28 cellular contexts compared by ENCODE assay signal in genomic region chr16:72910875-72911274, GRCh38.
"Had no signal": no experiment of that assay in that cellular context is flagged by ENCODE, and none has a peak within 500 bp of the region (broad histone marks: within the 10 kb centered on the region; RNA-seq: fewer than 3 reads in every experiment).

No MANE protein-coding gene starts in this region.

- H3K4me3 ChIP-seq: gastrocnemius medialis, left lung, mucosa of descending colon, pancreas, right atrium auricular region, smooth muscle cell, thoracic aorta, tibial nerve, upper lobe of left lung had no signal

- H3K4me1 ChIP-seq: left lung, right atrium auricular region had no signal

- H3K4me3 Mint-ChIP-seq: central memory CD8-positive, alpha-beta T cell; effector memory CD8-positive, alpha-beta T cell; mesothelial cell of epicardium; naive B cell; natural killer cell treated with Interleukin-12 subunit alpha and Interleukin-12 subunit beta and Interleukin-15 and Interleukin-18, amount 100 ng/mL, for 72 hours; stimulated activated naive B cell treated with anti-CD40 and anti-IgM and Interleukin-4, amounts not matched to agents 10 μg/mL and 1 μg/mL and 100 μg/mL, for 72 hours; stimulated activated naive CD8-positive, alpha-beta T cell treated with anti-CD3 and anti-CD28 coated beads, Interleukin-15, Interleukin-2, amounts not matched to agents 100 ng/mL and 50 ng/mL, for 24 hours had no signal

- ATAC-seq: effector memory CD8-positive, alpha-beta T cell; esophagus mucosa; gastrocnemius medialis; left cardiac atrium; left lung; mucosa of descending colon; natural killer cell treated with Interleukin-12 subunit alpha and Interleukin-12 subunit beta and Interleukin-15 and Interleukin-18, amount 100 ng/mL, for 72 hours; pancreas; sciatic nerve; stimulated activated naive B cell treated with anti-CD40 and anti-IgM and Interleukin-4, amounts not matched to agents 10 μg/mL and 1 μg/mL and 100 μg/mL, for 72 hours had no signal

- H3K9me3 Mint-ChIP-seq: central memory CD8-positive, alpha-beta T cell; effector memory CD8-positive, alpha-beta T cell; mesothelial cell of epicardium; naive B cell; natural killer cell treated with Interleukin-12 subunit alpha and Interleukin-12 subunit beta and Interleukin-15 and Interleukin-18, amount 100 ng/mL, for 72 hours; stimulated activated naive CD8-positive, alpha-beta T cell treated with anti-CD3 and anti-CD28 coated beads, Interleukin-15, Interleukin-2, amounts not matched to agents 100 ng/mL and 50 ng/mL, for 24 hours had no signal

- H3K9me3 ChIP-seq: gastrocnemius medialis, left lung, mucosa of descending colon, pancreas, right atrium auricular region, thoracic aorta, tibial nerve, upper lobe of left lung had no signal

- H3K27ac ChIP-seq: epithelial cell of prostate, gastrocnemius medialis, left lung, pancreas, right atrium auricular region, thoracic aorta, tibial nerve, upper lobe of left lung had no signal

- H3K27me3 Mint-ChIP-seq: central memory CD8-positive, alpha-beta T cell; naive B cell; natural killer cell treated with Interleukin-12 subunit alpha and Interleukin-12 subunit beta and Interleukin-15 and Interleukin-18, amount 100 ng/mL, for 72 hours; progenitor cell of endocrine pancreas; stimulated activated naive B cell treated with anti-CD40 and anti-IgM and Interleukin-4, amounts not matched to agents 10 μg/mL and 1 μg/mL and 100 μg/mL, for 72 hours; stimulated activated naive CD8-positive, alpha-beta T cell treated with anti-CD3 and anti-CD28 coated beads, Interleukin-15, Interleukin-2, amounts not matched to agents 100 ng/mL and 50 ng/mL, for 24 hours had no signal

- H3K27ac Mint-ChIP-seq: effector memory CD8-positive, alpha-beta T cell; natural killer cell treated with Interleukin-12 subunit alpha and Interleukin-12 subunit beta and Interleukin-15 and Interleukin-18, amount 100 ng/mL, for 72 hours; progenitor cell of endocrine pancreas; stimulated activated naive B cell treated with anti-CD40 and anti-IgM and Interleukin-4, amounts not matched to agents 10 μg/mL and 1 μg/mL and 100 μg/mL, for 72 hours; stimulated activated naive CD8-positive, alpha-beta T cell treated with anti-CD3 and anti-CD28 coated beads, Interleukin-15, Interleukin-2, amounts not matched to agents 100 ng/mL and 50 ng/mL, for 24 hours had no signal

- H3K36me3 Mint-ChIP-seq: mesothelial cell of epicardium; naive B cell; natural killer cell treated with Interleukin-12 subunit alpha and Interleukin-12 subunit beta and Interleukin-15 and Interleukin-18, amount 100 ng/mL, for 72 hours; stimulated activated naive B cell treated with anti-CD40 and anti-IgM and Interleukin-4, amounts not matched to agents 10 μg/mL and 1 μg/mL and 100 μg/mL, for 72 hours had no signal

- H3K36me3 ChIP-seq: gastrocnemius medialis, left lung, pancreas, right atrium auricular region, thoracic aorta, tibial nerve, upper lobe of left lung had no signal

- DNase-seq: cortex of kidney; effector memory CD8-positive, alpha-beta T cell; foreskin fibroblast; gastrocnemius medialis; head of caudate nucleus; left cardiac atrium; left lung; mesenchymal stem cell; mucosa of descending colon; naive B cell; occipital lobe; pancreas; stimulated activated CD4-positive, alpha-beta T cell treated with anti-CD3 and anti-CD28 coated beads, Interleukin-2, amount 100 ng/mL, for 24 hours; stimulated activated CD4-positive, alpha-beta T cell treated with anti-CD3 and anti-CD28 coated beads, Interleukin-4, amount 100 ng/mL, for 4 hours; stimulated activated naive B cell treated with anti-CD40 and anti-IgM and Interleukin-4, amounts not matched to agents 10 μg/mL and 1 μg/mL and 100 μg/mL, for 72 hours; upper lobe of left lung had no signal

- H3K4me1 Mint-ChIP-seq: central memory CD8-positive, alpha-beta T cell had no signal

- H3K27me3 ChIP-seq: gastrocnemius medialis, left lung, pancreas, right atrium auricular region, tibial nerve, upper lobe of left lung had no signal
